9 cellular contexts compared by ENCODE assay signal in the genomic region with DNA sequence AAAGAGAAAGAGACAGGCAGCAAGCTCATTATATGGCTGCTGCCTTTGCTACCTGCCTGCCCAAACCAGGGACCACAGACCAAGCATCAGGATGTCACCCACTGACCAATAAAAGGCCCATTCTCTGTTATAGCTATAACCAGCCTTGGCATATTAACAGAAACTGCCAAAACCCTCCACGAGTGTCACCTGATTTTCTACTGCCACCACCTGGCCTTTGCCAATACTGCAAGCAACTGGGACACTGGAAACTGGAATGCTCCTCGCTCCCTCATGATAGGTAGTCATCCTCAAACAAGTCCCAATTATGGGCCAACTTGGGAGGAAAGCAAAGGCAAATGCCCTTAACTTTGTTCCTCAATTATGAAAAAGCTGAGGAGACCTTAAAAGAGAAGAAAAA.
DNase-seq lines count a peak whose midpoint lies in the region; ATAC-seq and TF ChIP-seq lines count a peak whose summit lies in the region.
"Had no signal": no experiment of that assay in that cellular context is flagged by ENCODE, and none has a peak within 500 bp of the region (broad histone marks: within the 10 kb centered on the region; RNA-seq: fewer than 3 reads in every experiment).

No MANE protein-coding gene starts in this region.

- H3K27me3 Mint-ChIP-seq in HFFc6 (ENCODE audit: insufficient read depth) = no peaks in the 10 kb centered on the region; the same call in 1 of the 2 replicates

- intact Hi-C loops in left colon (cut with DNase I, micrococcal nuclease) = no loop called here

- H3K4me3 Mint-ChIP-seq in HFFc6 = no peak overlapping the region
- H3K4me3 Mint-ChIP-seq: T-helper 1 cell treated with Interleukin-12 subunit alpha and Interleukin-12 subunit beta and Interleukin-4 antibody, amounts not matched to agents 30 μg/mL and 1 μg/mL, for 36 hours had no signal

- no peaks in the 10 kb centered on the region for H3K9me3 Mint-ChIP-seq in HFFc6
- H3K9me3 Mint-ChIP-seq: T-helper 1 cell treated with Interleukin-12 subunit alpha and Interleukin-12 subunit beta and Interleukin-4 antibody, amounts not matched to agents 30 μg/mL and 1 μg/mL, for 36 hours had no signal

- no peaks in the 10 kb centered on the region for H3K36me3 Mint-ChIP-seq in HFFc6 (ENCODE audit: low read depth)

- H3K4me1 ChIP-seq in effector memory CD4-positive, alpha-beta T cell (ENCODE audit: control insufficient read depth, insufficient read depth, low read length, poor library complexity, severe bottlenecking) = no peaks in the 10 kb centered on the region

- H3K27ac ChIP-seq in effector memory CD4-positive, alpha-beta T cell (ENCODE audit: insufficient read depth, low read length, poor library complexity, severe bottlenecking) = no peak overlapping the region

- no peaks in the 10 kb centered on the region for H3K9me3 ChIP-seq in effector memory CD4-positive, alpha-beta T cell (ENCODE audit: control insufficient read depth, low read length)

- no peak overlapping the region for H3K27ac Mint-ChIP-seq in HFFc6
- H3K27ac Mint-ChIP-seq: T-helper 1 cell treated with Interleukin-12 subunit alpha and Interleukin-12 subunit beta and Interleukin-4 antibody, amounts not matched to agents 30 μg/mL and 1 μg/mL, for 36 hours had no signal

- no peak for DNase-seq in GM06990 (ENCODE audit: extremely low read depth, insufficient read length)
- peak; percentile 13 for DNase-seq in HFFc6
- DNase-seq in activated CD4-positive, alpha-beta T cell treated with anti-CD3 and anti-CD28 coated beads, Interleukin-2, amount 50 U/mL, for 48 hours = peak; percentile 16 to 32
- peak in 1 of 2 donors; percentile 30 for DNase-seq in left colon
- no peak for DNase-seq in T1000 (lab: John Stamatoyannopoulos, UW)
- DNase-seq in GM19240 (ENCODE audit: insufficient read length, low spot score) = no peak
- DNase-seq in effector memory CD4-positive, alpha-beta T cell = no peak

- no peaks in the 10 kb centered on the region for H3K36me3 ChIP-seq in GM06990 (ENCODE audit: control insufficient read depth, insufficient read depth, low read length)
- H3K36me3 ChIP-seq in effector memory CD4-positive, alpha-beta T cell (ENCODE audit: control insufficient read depth, insufficient read depth, low read length) = no peaks in the 10 kb centered on the region

- ATAC-seq in left colon (peak; percentile 34), HG02678 (IDR thresholded peaks at IDR 0.05; ENCODE audit: unreplicated experiment) (no peak)

- no peaks in the 10 kb centered on the region for H3K27me3 ChIP-seq in GM06990 (replicated peaks; ENCODE audit: control insufficient read depth, insufficient read depth, low read length)
- no peaks in the 10 kb centered on the region for H3K27me3 ChIP-seq in effector memory CD4-positive, alpha-beta T cell (replicated peaks; ENCODE audit: control insufficient read depth, insufficient read depth, low read length, poor library complexity, severe bottlenecking)

- no peak overlapping the region for H3K4me3 ChIP-seq in GM06990 (replicated peaks; ENCODE audit: low read depth, low read length)
- H3K4me3 ChIP-seq in effector memory CD4-positive, alpha-beta T cell (ENCODE audit: insufficient read depth, low read depth, low read length, poor library complexity, severe bottlenecking) = no peak overlapping the region

- peak; percentile 67 for TF ChIP-seq CTCF in GM06990 (IDR thresholded peaks at IDR 0.05; ENCODE audit: insufficient read depth, low read length, poor library complexity, severe bottlenecking)
- TF ChIP-seq CTCF in HFFc6 (IDR thresholded peaks at IDR 0.05) = peak; percentile 75

- H3K4me1 Mint-ChIP-seq in HFFc6 (ENCODE audit: low read depth) = no peaks in the 10 kb centered on the region

Comparison
In these comparisons a context has a peak if more than half of its experiments do, and no peak if none do; other contexts are left out.
1. DNase-seq: peak in HFFc6 (single experiment) and activated CD4-positive, alpha-beta T cell treated with anti-CD3 and anti-CD28 coated beads, Interleukin-2, amount 50 U/mL, for 48 hours (2 of 2); none in GM06990 (single experiment), T1000 (single experiment), GM19240 (single experiment) and effector memory CD4-positive, alpha-beta T cell (0 of 3).